ENCODE assay signal across 12 cellular contexts in the genomic region with DNA sequence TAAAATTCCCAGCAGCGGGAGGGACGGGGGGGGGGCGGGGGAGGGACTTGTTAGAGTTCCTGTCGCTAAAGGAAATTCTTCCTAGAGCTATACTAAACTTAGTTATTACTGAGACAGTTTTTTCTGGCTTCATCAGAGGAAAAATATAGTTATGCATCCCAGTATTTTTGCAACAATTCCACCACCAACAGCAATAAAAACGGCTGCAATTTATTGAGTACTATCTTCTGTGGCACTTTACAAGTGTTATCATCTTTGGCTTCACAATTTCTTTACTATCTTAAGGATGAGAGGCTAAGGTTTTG. TPM values are rescaled to one million over a fixed set of nuclear protein-coding genes. Genes with fewer than 3 reads are reported as not detected.
A peak's percentile ranks its signal among the peaks of the same experiment; 100 is the strongest.
DNase-seq lines count a peak whose midpoint lies in the region; ATAC-seq and TF ChIP-seq lines count a peak whose summit lies in the region.
"Had no signal": no experiment of that assay in that cellular context is flagged by ENCODE, and none has a peak within 500 bp of the region (broad histone marks: within the 10 kb centered on the region; RNA-seq: fewer than 3 reads in every experiment).

No MANE protein-coding gene starts in this region.

- no peak for TF ChIP-seq POLR2A in uterus (IDR thresholded peaks at IDR 0.05)

- H4K20me1 ChIP-seq in OCI-LY1 (ENCODE audit: insufficient read depth, low read length), result no peaks in the 10 kb centered on the region

- H3K4me3 Mint-ChIP-seq in endothelial cell (ENCODE audit: unreplicated experiment), result no peak overlapping the region
- H3K4me3 Mint-ChIP-seq: dendritic cell treated with granulocyte-macrophage colony-stimulating factor and Interleukin-4, amounts not matched to agents 40 ng/mL and 50 ng/mL, for 4 days had no signal

- no peaks in the 10 kb centered on the region for H3K9me2 ChIP-seq in OCI-LY1 (ENCODE audit: low read depth, low read length)

- no peak overlapping the region for H3K9ac ChIP-seq in OCI-LY1 (ENCODE audit: low read length)

- H3K36me3 ChIP-seq in left ventricle myocardium inferior (no peaks in the 10 kb centered on the region), heart right ventricle (no peaks in the 10 kb centered on the region), OCI-LY1 (ENCODE audit: insufficient read depth, low read length) (no peaks in the 10 kb centered on the region), uterus (no peaks in the 10 kb centered on the region)

- H3K4me1 Mint-ChIP-seq in endothelial cell (ENCODE audit: unreplicated experiment), result peaks cover 11% of the 10 kb centered on the region

- in situ Hi-C loops in GM13976 (cut with MboI; ENCODE audit: low sequenced_read_pairs, unreplicated experiment), result loop anchor here (25.0 kb wide), 1 partner anchor 392 kb away; no protein-coding TSS in a partner anchor

- H3K79me2 ChIP-seq in OCI-LY1 (ENCODE audit: insufficient read depth, low read length), result no peaks in the 10 kb centered on the region

- no peaks in the 10 kb centered on the region for H3K27me3 ChIP-seq in left ventricle myocardium inferior (ENCODE audit: low read depth)
- peaks cover 0 to 4% (median 0%) of the 10 kb centered on the region in 7 donors for H3K27me3 ChIP-seq in heart right ventricle
- H3K27me3 ChIP-seq in OCI-LY1 (ENCODE audit: insufficient read depth, low read length), result no peaks in the 10 kb centered on the region
- H3K27me3 ChIP-seq in uterus, result no peaks in the 10 kb centered on the region

- H3F3A ChIP-seq in OCI-LY1 (ENCODE audit: insufficient read depth, low read length), result no peaks in the 10 kb centered on the region

- no peak for TF ChIP-seq CTCF in left ventricle myocardium inferior (IDR thresholded peaks at IDR 0.05; ENCODE audit: borderline replicate concordance)
- TF ChIP-seq CTCF in heart right ventricle (IDR thresholded peaks at IDR 0.05), result no peak
- TF ChIP-seq CTCF in OCI-LY1 (IDR thresholded peaks at IDR 0.05; ENCODE audit: low read length), result no peak
- no peak for TF ChIP-seq CTCF in endothelial cell (IDR thresholded peaks at IDR 0.05; ENCODE audit: unreplicated experiment)
- no peak for TF ChIP-seq CTCF in uterus (IDR thresholded peaks at IDR 0.05)
- no peak for TF ChIP-seq CTCF in GM13976 (IDR thresholded peaks at IDR 0.05; ENCODE audit: borderline replicate concordance, control extremely low read depth, extremely low read depth, insufficient read depth, missing control alignments)

- peaks cover 5% of the 10 kb centered on the region for H3K27me3 Mint-ChIP-seq in endothelial cell (ENCODE audit: unreplicated experiment)

- H2AFZ ChIP-seq in OCI-LY1 (ENCODE audit: low read length), result 0 out of 2 replicates have a peak overlapping the region, but pooled peaks have one; percentile 29

- H3K9me3 ChIP-seq in left ventricle myocardium inferior (replicated peaks) (no peaks in the 10 kb centered on the region), heart right ventricle (no peaks in the 10 kb centered on the region), OCI-LY1 (ENCODE audit: low read length) (no peaks in the 10 kb centered on the region), uterus (no peaks in the 10 kb centered on the region)
- H3K9me3 ChIP-seq: mucosa of descending colon had no signal

- no peak for ATAC-seq in heart right ventricle

- WGBS in heart right ventricle, 2 donors, result 1% methylated on average over 5 of the region's 5 CpGs

- POLR2A ChIA-PET in HEK293T (lab: Yijun Ruan, JAX), result interaction anchor here (1.1 to 1.5 kb wide), 3 partner anchors 18 to 94 kb away, joined by 3 to 14 read pairs (median 4); partner anchors contain the start of gene TMEM11

- peaks cover 13% of the 10 kb centered on the region for H3K4me1 ChIP-seq in left ventricle myocardium inferior
- peaks cover 0 to 27% (median 7%) of the 10 kb centered on the region in 9 donors for H3K4me1 ChIP-seq in heart right ventricle
- H3K4me1 ChIP-seq in OCI-LY1 (ENCODE audit: insufficient read depth, low read length, severe bottlenecking), result no peaks in the 10 kb centered on the region
- H3K4me1 ChIP-seq in uterus, result no peaks in the 10 kb centered on the region

- DNase-seq in left ventricle myocardium inferior (no peak), heart right ventricle (no peak), endothelial cell (ENCODE audit: low spot score) (no peak), uterus (no peak), HEK293T (ENCODE audit: extremely low spot score) (no peak), GM13976 (ENCODE audit: low spot score) (no peak)
- DNase-seq in activated effector memory CD4-positive, alpha-beta T cell treated with Interleukin-2 at 50 U/mL for 16 hours, result no peak

- H3K9me3 Mint-ChIP-seq in endothelial cell (ENCODE audit: unreplicated experiment), result no peaks in the 10 kb centered on the region
- H3K9me3 Mint-ChIP-seq: activated T-helper 2 cell treated with anti-CD3 and anti-CD28 coated beads, Interferon-gamma antibody, Interleukin-2, Interleukin-4, amounts not matched to agents 10 μg/mL and 5 μg/mL and 100 μg/mL, durations not matched to agents 14 hours and 24 hours and 36 hours; CD8-positive, alpha-beta memory T cell; dendritic cell treated with granulocyte-macrophage colony-stimulating factor and Interleukin-4, amounts not matched to agents 40 ng/mL and 50 ng/mL, for 4 days had no signal

- H3K4me3 ChIP-seq in left ventricle myocardium inferior (peak overlapping the region; percentile 3), heart right ventricle (peak overlapping the region in 2 of 10 donors; percentile 17 to 23), OCI-LY1 (ENCODE audit: low read depth, low read length, poor library complexity, severe bottlenecking) (no peak overlapping the region), uterus (no peak overlapping the region)
- H3K4me3 ChIP-seq: mucosa of descending colon had no signal

- H3K4me2 ChIP-seq in OCI-LY1 (ENCODE audit: low read length), result no peak overlapping the region

- intact Hi-C loops in left ventricle myocardium inferior (cut with micrococcal nuclease) (loop anchor here (5.0 kb wide), 1 partner anchor 392 kb away; no protein-coding TSS in a partner anchor), heart right ventricle (cut with DNase I) (loop anchor here in 9 of 10 donors (2.0 to 10.0 kb wide), 7 partner anchors 77 to 395 kb away; partner anchors contain the start of genes TMEM11 (in 2 of the 9) and USP22 (in 1 of the 9)), uterus (cut with DNase I; ENCODE audit: low total_unique reads) (loop anchor here (10.0 kb wide), 1 partner anchor 155 kb away; no protein-coding TSS in a partner anchor)

- peak overlapping the region; percentile 79 for H3K27ac Mint-ChIP-seq in endothelial cell (ENCODE audit: unreplicated experiment)
- H3K27ac Mint-ChIP-seq: activated T-helper 2 cell treated with anti-CD3 and anti-CD28 coated beads, Interferon-gamma antibody, Interleukin-2, Interleukin-4, amounts not matched to agents 10 μg/mL and 5 μg/mL and 100 μg/mL, durations not matched to agents 14 hours and 24 hours and 36 hours; dendritic cell treated with granulocyte-macrophage colony-stimulating factor and Interleukin-4, amounts not matched to agents 40 ng/mL and 50 ng/mL, for 4 days had no signal

- no peaks in the 10 kb centered on the region for H3K36me3 Mint-ChIP-seq in endothelial cell (ENCODE audit: low read depth, unreplicated experiment)

- H3K27ac ChIP-seq in left ventricle myocardium inferior (replicated peaks), result peak overlapping the region; percentile 72
- peak overlapping the region in 5 of 10 donors; percentile 31 to 57 (median 46) for H3K27ac ChIP-seq in heart right ventricle
- H3K27ac ChIP-seq in OCI-LY1 (ENCODE audit: low read depth, low read length, poor library complexity, severe bottlenecking), result no peak overlapping the region
- peak overlapping the region; percentile 40 to 50 for H3K27ac ChIP-seq in uterus

- CTCF ChIA-PET in HEK293T (lab: Yijun Ruan, JAX), result interaction anchor here (0.6 to 2.2 kb wide), 15 partner anchors 8 to 578 kb away, joined by 3 to 12 read pairs (median 4); no protein-coding TSS in a partner anchor

TF ChIP-seq in HEK293T, 16 proteins besides CTCF, POLR2A, EP300 and RAD21:
- TF ChIP-seq ZNF384 (IDR thresholded peaks at IDR 0.05) (no peak), HDGF (IDR thresholded peaks at IDR 0.05; ENCODE audit: borderline replicate concordance) (no peak), L3MBTL2 (conservative IDR thresholded peaks at IDR 0.05) (no peak), ARNT (IDR thresholded peaks at IDR 0.05) (no peak), FOXA1 (IDR thresholded peaks at IDR 0.05) (no peak), ELF4 (IDR thresholded peaks at IDR 0.05) (no peak), FOXM1 (IDR thresholded peaks at IDR 0.05; ENCODE audit: borderline replicate concordance) (no peak), CTBP1 (IDR thresholded peaks at IDR 0.05; ENCODE audit: borderline replicate concordance) (no peak), PKNOX1 (IDR thresholded peaks at IDR 0.05) (no peak), BHLHE40 (IDR thresholded peaks at IDR 0.05; ENCODE audit: borderline replicate concordance) (no peak)

RNA-seq across cellular contexts. Expression of gene DHRS7B, which starts 6.9 kb away (rescaled TPM):
- total RNA-seq in left ventricle myocardium inferior (33.4 TPM), heart right ventricle (10 to 100 TPM; 17.1 to 48.0 (median 26.0) TPM), endothelial cell (ENCODE audit: unreplicated experiment) (31.0 TPM), uterus (10 to 100 TPM; 21.5 to 42.6 (median 30.0) TPM)
- polyA plus RNA-seq in heart right ventricle, result 10 to 100 TPM; 48.6 TPM
